8 cellular contexts compared by ENCODE assay signal in the genomic region with DNA sequence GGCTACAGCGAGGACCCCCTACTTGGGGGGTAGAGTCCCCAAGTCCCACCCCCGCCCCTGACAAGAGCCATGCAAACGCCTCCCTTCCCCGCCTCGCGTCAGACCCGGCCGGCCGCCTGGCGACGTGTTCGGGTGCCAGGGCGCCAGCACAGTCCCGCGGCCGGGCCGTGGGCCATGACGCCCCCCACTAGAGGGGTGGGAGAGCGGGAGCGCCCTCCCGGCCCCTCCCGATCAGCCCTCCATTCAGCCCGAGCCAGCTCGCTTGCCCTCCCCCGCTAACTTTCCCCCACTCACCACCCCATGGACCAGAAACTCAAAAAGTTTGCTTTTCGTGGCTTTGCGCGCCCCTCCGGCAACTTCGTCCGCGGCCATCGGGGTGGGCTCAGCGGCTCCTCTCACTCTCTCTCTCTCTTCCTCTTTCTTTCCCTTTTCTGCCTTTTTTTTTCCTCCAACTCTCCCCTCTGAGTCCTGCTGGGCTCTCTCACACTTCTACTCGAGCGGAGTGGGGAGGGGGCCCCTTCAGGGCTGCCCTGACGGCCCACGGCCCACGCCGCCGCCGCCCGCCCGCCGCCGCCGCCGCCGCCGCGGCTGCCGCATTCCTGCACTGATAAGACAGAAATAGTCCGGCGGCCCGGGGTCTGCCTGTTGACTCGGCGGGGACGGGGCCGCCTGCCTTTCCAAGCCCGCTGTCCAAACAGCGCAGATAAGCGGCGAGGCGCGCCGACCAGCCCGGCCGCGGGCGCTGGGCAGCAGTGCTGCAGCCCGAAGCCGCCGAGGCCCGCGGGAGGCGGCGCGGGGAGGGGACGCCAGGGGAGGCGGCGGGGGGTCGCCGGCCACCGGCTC. TPM values are rescaled to one million over a fixed set of nuclear protein-coding genes. Genes with fewer than 3 reads are reported as not detected.
DNase-seq lines count a peak whose midpoint lies in the region; ATAC-seq, FAIRE-seq and TF ChIP-seq lines count a peak whose summit lies in the region.

A gene (minus strand): TSS at position 504 of the 843 bp plus-strand sequence. CDS start 132 bp downstream, at position 372.

- peaks cover 25% of the 10 kb centered on the region for H3K4me1 Mint-ChIP-seq in astrocyte (ENCODE audit: low read depth, unreplicated experiment)

- peak within 1 kb of the TSS; percentile 97 for H3K4me3 Mint-ChIP-seq in astrocyte (ENCODE audit: unreplicated experiment)

- H3K79me2 ChIP-seq in astrocyte (ENCODE audit: insufficient read depth, low read length) (peaks cover 23% of the 10 kb centered on the region), hepatocyte (peaks cover 44% of the 10 kb centered on the region)

- H3K9me2 ChIP-seq in hepatocyte (replicated peaks; ENCODE audit: insufficient read depth) = no peaks in the 10 kb centered on the region

- peak within 1 kb of the TSS; percentile 92 for H3K9ac ChIP-seq in astrocyte (ENCODE audit: low read length)

- H3K9me3 ChIP-seq in astrocyte (ENCODE audit: insufficient read depth, low read depth, low read length) (no peaks in the 10 kb centered on the region), hepatocyte (ENCODE audit: low read depth) (no peaks in the 10 kb centered on the region)

- H3K27ac ChIP-seq in astrocyte (ENCODE audit: low read depth, low read length) (peak within 1 kb of the TSS; percentile 69), hepatocyte (peak within 1 kb of the TSS; percentile 99)

- H3K27me3 Mint-ChIP-seq in astrocyte (ENCODE audit: low read depth, unreplicated experiment) = no peaks in the 10 kb centered on the region

- H4K20me1 ChIP-seq in astrocyte (ENCODE audit: insufficient read depth, low read length) (peaks cover 37% of the 10 kb centered on the region), hepatocyte (ENCODE audit: insufficient read depth, poor library complexity, severe bottlenecking) (peaks cover 15% of the 10 kb centered on the region)

- DNase-seq in NCI-H146 (lab: John Stamatoyannopoulos, UW) (peak; percentile 42), NCI-H146 treated with DMSO at 0.1 percent for 48 hours (lab: John Stamatoyannopoulos, UW; ENCODE audit: unreplicated experiment) (no peak), NCI-H69 (lab: John Stamatoyannopoulos, UW) (peak; percentile 77), astrocyte (ENCODE audit: low read depth) (peak; percentile 59), hepatocyte (ENCODE audit: low spot score) (peak; percentile 88), pons (ENCODE audit: low spot score) (peak; percentile 60), HT-29 (ENCODE audit: low spot score) (no peak)

- no peaks in the 10 kb centered on the region for H3K36me3 ChIP-seq in astrocyte (ENCODE audit: insufficient read depth, low read length)
- H3K36me3 ChIP-seq in hepatocyte (replicated peaks; ENCODE audit: insufficient read depth, low read depth) = no peaks in the 10 kb centered on the region

- no peak for TF ChIP-seq CTCF in astrocyte (IDR thresholded peaks at IDR 0.05; ENCODE audit: insufficient read depth, low read depth, low read length)
- no peak for TF ChIP-seq CTCF in hepatocyte (IDR thresholded peaks at IDR 0.05; ENCODE audit: poor library complexity)

- H3K4me3 ChIP-seq in astrocyte (ENCODE audit: insufficient read depth, low read depth, low read length) = peak within 1 kb of the TSS; percentile 80
- H3K4me3 ChIP-seq in hepatocyte = peak within 1 kb of the TSS; percentile 87

- no peak for ATAC-seq in GM21526 (IDR thresholded peaks at IDR 0.05; ENCODE audit: low FRiP score, unreplicated experiment)

- H3K36me3 Mint-ChIP-seq in astrocyte (ENCODE audit: low read depth, unreplicated experiment) = no peaks in the 10 kb centered on the region

- WGBS in hepatocyte (ENCODE audit: low lambda C conversion rate, missing lambda C conversion rate) = under 1% methylated on average over 49 of the region's 84 CpGs

- H3K4me1 ChIP-seq in astrocyte (ENCODE audit: insufficient read depth, low read length) (peaks cover 59% of the 10 kb centered on the region), hepatocyte (ENCODE audit: insufficient read depth) (peaks cover 65% of the 10 kb centered on the region)

- no peaks in the 10 kb centered on the region for H3K9me3 Mint-ChIP-seq in astrocyte (ENCODE audit: unreplicated experiment)

- peak within 1 kb of the TSS; percentile 89 for H2AFZ ChIP-seq in astrocyte (ENCODE audit: low read depth, low read length)
- H2AFZ ChIP-seq in hepatocyte = peak within 1 kb of the TSS; percentile 70

- H3K4me2 ChIP-seq in astrocyte (ENCODE audit: low read length) = peak within 1 kb of the TSS; percentile 90
- peak within 1 kb of the TSS; percentile 93 for H3K4me2 ChIP-seq in hepatocyte

- no peaks in the 10 kb centered on the region for H3K27me3 ChIP-seq in astrocyte (ENCODE audit: insufficient read depth, low read length)
- H3K27me3 ChIP-seq in hepatocyte = no peaks in the 10 kb centered on the region

- FAIRE-seq in astrocyte (lab: Jason Lieb, UNC) = no peak

- H3K27ac Mint-ChIP-seq in astrocyte (ENCODE audit: unreplicated experiment) = peak within 1 kb of the TSS; percentile 97

RNA-seq across cellular contexts. Expression of the gene that starts here (rescaled TPM):
- 47.7 and 50.0 TPM in 2 replicates for total RNA-seq in astrocyte
- 38.0 and 42.4 TPM in 2 replicates for total RNA-seq in hepatocyte
- 73.1 and 111 TPM in 2 replicates for polyA plus RNA-seq in hepatocyte
- total RNA-seq in HT-29 (2014; rRNA removed; shearing (Covaris generic)) = 1.1 and 1.3 TPM in 2 replicates

Comparison
In these comparisons a context has a peak if more than half of its experiments do, and no peak if none do; other contexts are left out.
1. RNA of the gene that starts here (total RNA-seq): 47.7 to 50.0 TPM in astrocyte and 38.0 to 42.4 TPM in hepatocyte; 1.1 to 1.3 TPM in HT-29; every median in the first group is over 10 times any median in the second.
2. DNase-seq: peak in NCI-H146 (single experiment), NCI-H69 (single experiment), astrocyte (single experiment), hepatocyte (single experiment) and pons (single experiment); none in NCI-H146 treated with DMSO at 0.1 percent for 48 hours (single experiment) and HT-29 (single experiment).